In genomic region chrX:6002056-6002455, GRCh38 we compare ENCODE assay signal across 26 cellular contexts.
DNase-seq lines count a peak whose midpoint lies in the region; ATAC-seq, FAIRE-seq and TF ChIP-seq lines count a peak whose summit lies in the region.
"Had no signal": no experiment of that assay in that cellular context is flagged by ENCODE, and none has a peak within 500 bp of the region (broad histone marks: within the 10 kb centered on the region; RNA-seq: fewer than 3 reads in every experiment).

No MANE protein-coding gene starts in this region.

- peaks cover 3% of the 10 kb centered on the region for H3K4me1 Mint-ChIP-seq in astrocyte (ENCODE audit: low read depth, unreplicated experiment)
- H3K4me1 Mint-ChIP-seq: naive thymus-derived CD8-positive, alpha-beta T cell had no signal

- ATAC-seq in Right ventricle myocardium inferior, result peak; percentile 91
- ATAC-seq in upper lobe of right lung, result peak; percentile 77
- ATAC-seq in psoas muscle, result no peak
- ATAC-seq: naive thymus-derived CD8-positive, alpha-beta T cell; sciatic nerve had no signal

- intact Hi-C loops in Right ventricle myocardium inferior (cut with DNase I) (no loop called here), upper lobe of right lung (cut with DNase I) (no loop called here), psoas muscle (cut with DNase I) (no loop called here)

- H4K20me1 ChIP-seq in Loucy (ENCODE audit: insufficient read depth, low read length, poor library complexity, severe bottlenecking) (no peaks in the 10 kb centered on the region), astrocyte (ENCODE audit: insufficient read depth, low read length) (no peaks in the 10 kb centered on the region)
- H4K20me1 ChIP-seq: BLaER1 treated with 17β-estradiol and CSF1 and Interleukin-3, amounts not matched to agents 10 nM and 100 nM had no signal

- peak; percentile 47 for FAIRE-seq in astrocyte (lab: Jason Lieb, UNC)
- FAIRE-seq: colon had no signal

- H3K27me3 Mint-ChIP-seq in astrocyte (ENCODE audit: low read depth, unreplicated experiment), result no peaks in the 10 kb centered on the region
- H3K27me3 Mint-ChIP-seq: activated CD4-positive, alpha-beta memory T cell treated with anti-CD3 and anti-CD28 coated beads for 36 hours; brain; naive thymus-derived CD8-positive, alpha-beta T cell had no signal

- TF ChIP-seq CTCF in right atrium auricular region (IDR thresholded peaks at IDR 0.05) (no peak), Loucy (conservative IDR thresholded peaks at IDR 0.05; ENCODE audit: low read length) (peak; percentile 36; the same call in 1 of the 2 replicates), astrocyte (IDR thresholded peaks at IDR 0.05; ENCODE audit: insufficient read depth, low read depth, low read length) (no peak), upper lobe of right lung (IDR thresholded peaks at IDR 0.05) (no peak), psoas muscle (IDR thresholded peaks at IDR 0.05) (no peak)

- no peaks in the 10 kb centered on the region for H3K79me2 ChIP-seq in Loucy (ENCODE audit: insufficient read depth, low read length)
- H3K79me2 ChIP-seq in astrocyte (ENCODE audit: insufficient read depth, low read length), result no peaks in the 10 kb centered on the region

- no peaks in the 10 kb centered on the region for H3K9me3 Mint-ChIP-seq in astrocyte (ENCODE audit: unreplicated experiment)
- H3K9me3 Mint-ChIP-seq: activated CD4-positive, alpha-beta memory T cell treated with anti-CD3 and anti-CD28 coated beads for 36 hours; mesothelial cell of epicardium had no signal

- H3K4me1 ChIP-seq in right atrium auricular region, result no peaks in the 10 kb centered on the region
- peaks cover 29% of the 10 kb centered on the region for H3K4me1 ChIP-seq in Loucy (ENCODE audit: insufficient read depth, low read length, poor library complexity, severe bottlenecking)
- H3K4me1 ChIP-seq in astrocyte (ENCODE audit: insufficient read depth, low read length), result no peaks in the 10 kb centered on the region
- no peaks in the 10 kb centered on the region for H3K4me1 ChIP-seq in upper lobe of right lung
- no peaks in the 10 kb centered on the region for H3K4me1 ChIP-seq in psoas muscle
- H3K4me1 ChIP-seq: esophagus squamous epithelium, HAP-1 had no signal

- H3F3A ChIP-seq in Loucy (ENCODE audit: low read depth), result no peaks in the 10 kb centered on the region

- no peaks in the 10 kb centered on the region for H3K36me3 Mint-ChIP-seq in astrocyte (ENCODE audit: low read depth, unreplicated experiment)
- H3K36me3 Mint-ChIP-seq: activated CD4-positive, alpha-beta memory T cell treated with anti-CD3 and anti-CD28 coated beads for 36 hours; brain; mesothelial cell of epicardium; naive thymus-derived CD8-positive, alpha-beta T cell had no signal

- H3K4me2 ChIP-seq in Loucy (ENCODE audit: low read depth, low read length, poor library complexity, severe bottlenecking), result peak overlapping the region; percentile 54
- H3K4me2 ChIP-seq in astrocyte (ENCODE audit: low read length), result no peak overlapping the region

- no peak overlapping the region for H3K4me3 ChIP-seq in right atrium auricular region
- H3K4me3 ChIP-seq in Loucy (ENCODE audit: low read length, poor library complexity, severe bottlenecking), result peak overlapping the region; percentile 35
- no peak overlapping the region for H3K4me3 ChIP-seq in astrocyte (ENCODE audit: insufficient read depth, low read depth, low read length)
- no peak overlapping the region for H3K4me3 ChIP-seq in upper lobe of right lung
- no peak overlapping the region for H3K4me3 ChIP-seq in psoas muscle
- H3K4me3 ChIP-seq: BLaER1 treated with 17β-estradiol and CSF1 and Interleukin-3, amounts not matched to agents 10 nM and 100 nM; esophagus squamous epithelium; HAP-1 had no signal

- DNase-seq in Right ventricle myocardium inferior (ENCODE audit: missing footprints), result no peak
- no peak for DNase-seq in right atrium auricular region (ENCODE audit: low spot score)
- no peak for DNase-seq in astrocyte (ENCODE audit: low read depth)
- no peak for DNase-seq in upper lobe of right lung
- no peak for DNase-seq in AML-193 (lab: John Stamatoyannopoulos, UW)
- no peak for DNase-seq in psoas muscle
- DNase-seq in activated naive CD4-positive, alpha-beta T cell treated with Interleukin-2 at 50 U/mL for 16 hours, result no peak
- DNase-seq: ACHN; activated CD4-positive, alpha-beta memory T cell treated with anti-CD3 and anti-CD28 coated beads for 36 hours; activated CD4-positive, CD25-positive, alpha-beta regulatory T cell; activated effector memory CD4-positive, alpha-beta T cell treated with Interleukin-2 at 50 U/mL for 16 hours; esophagus squamous epithelium; GF-D8; naive thymus-derived CD8-positive, alpha-beta T cell; NCI-H1930; NCI-H524; stimulated activated CD4-positive, alpha-beta T cell treated with anti-CD3 and anti-CD28 coated beads, Interleukin-15, amount 100 ng/mL, for 24 hours; stimulated activated CD8-positive, alpha-beta memory T cell treated with anti-CD3 and anti-CD28 coated beads, Interleukin-4, amount 100 ng/mL, for 48 hours; trophoblast cell had no signal

- H3K4me3 Mint-ChIP-seq in astrocyte (ENCODE audit: unreplicated experiment), result no peak overlapping the region
- H3K4me3 Mint-ChIP-seq: activated CD4-positive, alpha-beta memory T cell treated with anti-CD3 and anti-CD28 coated beads for 36 hours; brain; mesothelial cell of epicardium; naive thymus-derived CD8-positive, alpha-beta T cell had no signal

- H3K9me3 ChIP-seq in right atrium auricular region, result no peaks in the 10 kb centered on the region
- no peaks in the 10 kb centered on the region for H3K9me3 ChIP-seq in Loucy (ENCODE audit: insufficient read depth, low read depth, low read length)
- no peaks in the 10 kb centered on the region for H3K9me3 ChIP-seq in astrocyte (ENCODE audit: insufficient read depth, low read depth, low read length)
- H3K9me3 ChIP-seq in upper lobe of right lung, result no peaks in the 10 kb centered on the region
- no peaks in the 10 kb centered on the region for H3K9me3 ChIP-seq in psoas muscle
- H3K9me3 ChIP-seq: esophagus squamous epithelium, HAP-1 had no signal

- no peak overlapping the region for H3K27ac Mint-ChIP-seq in astrocyte (ENCODE audit: unreplicated experiment)
- H3K27ac Mint-ChIP-seq: activated CD4-positive, alpha-beta memory T cell treated with anti-CD3 and anti-CD28 coated beads for 36 hours; brain; mesothelial cell of epicardium; naive thymus-derived CD8-positive, alpha-beta T cell had no signal

- H3K27me3 ChIP-seq in right atrium auricular region, result no peaks in the 10 kb centered on the region
- H3K27me3 ChIP-seq in Loucy (ENCODE audit: insufficient read depth, low read length, poor library complexity, severe bottlenecking), result no peaks in the 10 kb centered on the region
- no peaks in the 10 kb centered on the region for H3K27me3 ChIP-seq in astrocyte (ENCODE audit: insufficient read depth, low read length)
- no peaks in the 10 kb centered on the region for H3K27me3 ChIP-seq in upper lobe of right lung
- H3K27me3 ChIP-seq in psoas muscle (ENCODE audit: insufficient read depth in 3 of 3, low read length in 2 of 3), result no peaks in the 10 kb centered on the region
- H3K27me3 ChIP-seq: BLaER1 treated with 17β-estradiol and CSF1 and Interleukin-3, amounts not matched to agents 10 nM and 100 nM; esophagus squamous epithelium had no signal

- no peaks in the 10 kb centered on the region for H3K9me2 ChIP-seq in Loucy (replicated peaks; ENCODE audit: low read depth, low read length)

- no peak overlapping the region for H3K27ac ChIP-seq in right atrium auricular region
- H3K27ac ChIP-seq in astrocyte (ENCODE audit: low read depth, low read length), result no peak overlapping the region
- no peak overlapping the region for H3K27ac ChIP-seq in upper lobe of right lung
- no peak overlapping the region for H3K27ac ChIP-seq in psoas muscle
- H3K27ac ChIP-seq: BLaER1 treated with 17β-estradiol and CSF1 and Interleukin-3, amounts not matched to agents 10 nM and 100 nM; esophagus squamous epithelium had no signal

- 67 to 70% (median 68%) methylated on average over 5 of the region's 5 CpGs for WGBS in psoas muscle, 3 donors

- no peak overlapping the region for H3K9ac ChIP-seq in Loucy (ENCODE audit: low read depth, low read length, poor library complexity, severe bottlenecking)
- no peak overlapping the region for H3K9ac ChIP-seq in astrocyte (ENCODE audit: low read length)
- H3K9ac ChIP-seq: BLaER1 treated with 17β-estradiol and CSF1 and Interleukin-3, amounts not matched to agents 10 nM and 100 nM had no signal

- no peak overlapping the region for H2AFZ ChIP-seq in Loucy (ENCODE audit: low read length)
- no peak overlapping the region for H2AFZ ChIP-seq in astrocyte (ENCODE audit: low read depth, low read length)

- H3K36me3 ChIP-seq in right atrium auricular region, result no peaks in the 10 kb centered on the region
- H3K36me3 ChIP-seq in Loucy (ENCODE audit: insufficient read depth, low read length), result no peaks in the 10 kb centered on the region
- H3K36me3 ChIP-seq in astrocyte (ENCODE audit: insufficient read depth, low read length), result no peaks in the 10 kb centered on the region
- no peaks in the 10 kb centered on the region for H3K36me3 ChIP-seq in upper lobe of right lung
- no peaks in the 10 kb centered on the region for H3K36me3 ChIP-seq in psoas muscle (ENCODE audit: insufficient read depth in 1 of 2, low read depth in 1 of 2)
- H3K36me3 ChIP-seq: BLaER1 treated with 17β-estradiol and CSF1 and Interleukin-3, amounts not matched to agents 10 nM and 100 nM; esophagus squamous epithelium; HAP-1 had no signal

Comparison
In these comparisons a context has a peak if more than half of its experiments do, and no peak if none do; other contexts are left out.
1. ATAC-seq: peak in Right ventricle myocardium inferior (single experiment) and upper lobe of right lung (single experiment); none in psoas muscle (0 of 4).